ENCODE assay signal across 1 cellular context in the genomic region with DNA sequence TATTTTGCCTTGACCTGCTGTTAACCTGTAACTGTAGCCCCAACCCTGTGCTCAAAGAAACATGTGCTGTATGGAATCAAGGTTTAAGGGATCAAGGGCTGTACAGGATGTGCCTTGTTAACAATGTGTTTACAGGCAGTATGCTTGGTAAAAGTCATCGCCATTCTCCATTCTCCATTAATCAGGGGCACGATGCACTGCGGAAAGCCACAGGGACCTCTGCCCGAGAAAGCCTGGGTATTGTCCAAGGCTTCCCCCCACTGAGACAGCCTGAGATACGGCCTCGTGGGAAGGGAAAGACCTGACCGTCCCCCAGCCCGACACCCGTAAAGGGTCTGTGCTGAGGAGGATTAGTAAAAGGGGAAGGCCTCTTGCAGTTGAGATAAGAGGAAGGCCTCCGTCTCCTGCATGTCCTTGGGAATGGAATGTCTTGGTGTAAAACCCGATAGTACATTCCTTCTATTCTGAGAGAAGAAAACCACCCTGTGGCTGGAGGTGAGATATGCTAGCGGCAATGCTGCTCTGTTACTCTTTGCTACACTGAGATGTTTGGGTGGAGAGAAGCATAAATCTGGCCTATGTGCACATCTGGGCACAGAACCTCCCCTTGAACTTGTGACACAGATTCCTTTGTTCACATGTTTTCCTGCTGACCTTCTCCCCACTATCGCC.
TF ChIP-seq lines count a peak whose summit lies in the region.

No MANE protein-coding gene starts in this region.

TF ChIP-seq in K562, 482 proteins besides CTCF, POLR2A, EP300 and RAD21:
- TF ChIP-seq, protein P1, sequence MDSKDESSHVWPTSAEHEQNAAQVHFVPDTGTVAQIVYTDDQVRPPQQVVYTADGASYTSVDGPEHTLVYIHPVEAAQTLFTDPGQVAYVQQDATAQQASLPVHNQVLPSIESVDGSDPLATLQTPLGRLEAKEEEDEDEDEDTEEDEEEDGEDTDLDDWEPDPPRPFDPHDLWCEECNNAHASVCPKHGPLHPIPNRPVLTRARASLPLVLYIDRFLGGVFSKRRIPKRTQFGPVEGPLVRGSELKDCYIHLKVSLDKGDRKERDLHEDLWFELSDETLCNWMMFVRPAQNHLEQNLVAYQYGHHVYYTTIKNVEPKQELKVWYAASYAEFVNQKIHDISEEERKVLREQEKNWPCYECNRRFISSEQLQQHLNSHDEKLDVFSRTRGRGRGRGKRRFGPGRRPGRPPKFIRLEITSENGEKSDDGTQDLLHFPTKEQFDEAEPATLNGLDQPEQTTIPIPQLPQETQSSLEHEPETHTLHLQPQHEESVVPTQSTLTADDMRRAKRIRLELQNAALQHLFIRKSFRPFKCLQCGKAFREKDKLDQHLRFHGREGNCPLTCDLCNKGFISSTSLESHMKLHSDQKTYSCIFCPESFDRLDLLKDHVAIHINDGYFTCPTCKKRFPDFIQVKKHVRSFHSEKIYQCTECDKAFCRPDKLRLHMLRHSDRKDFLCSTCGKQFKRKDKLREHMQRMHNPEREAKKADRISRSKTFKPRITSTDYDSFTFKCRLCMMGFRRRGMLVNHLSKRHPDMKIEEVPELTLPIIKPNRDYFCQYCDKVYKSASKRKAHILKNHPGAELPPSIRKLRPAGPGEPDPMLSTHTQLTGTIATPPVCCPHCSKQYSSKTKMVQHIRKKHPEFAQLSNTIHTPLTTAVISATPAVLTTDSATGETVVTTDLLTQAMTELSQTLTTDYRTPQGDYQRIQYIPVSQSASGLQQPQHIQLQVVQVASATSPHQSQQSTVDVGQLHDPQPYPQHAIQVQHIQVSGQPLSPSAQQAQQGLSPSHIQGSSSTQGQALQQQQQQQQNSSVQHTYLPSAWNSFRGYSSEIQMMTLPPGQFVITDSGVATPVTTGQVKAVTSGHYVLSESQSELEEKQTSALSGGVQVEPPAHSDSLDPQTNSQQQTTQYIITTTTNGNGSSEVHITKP (IDR thresholded peaks at IDR 0.05; ENCODE audit: partially characterized antibody): peak; percentile 60
- TF ChIP-seq SMARCA4 (IDR thresholded peaks at IDR 0.05) (0 out of 2 replicates have a peak, but pooled peaks have one; percentile 37), PHF21A (IDR thresholded peaks at IDR 0.05; ENCODE audit: borderline replicate concordance, low read depth) (0 out of 2 replicates have a peak, but pooled peaks have one; percentile 37), CBFA2T3 (IDR thresholded peaks at IDR 0.05) (peak; percentile 76), GATA2 (CRISPR knock-in tag; IDR thresholded peaks at IDR 0.05) (peak; percentile 46; the same call in 1 of the 2 replicates), ETV5 (CRISPR knock-in tag; IDR thresholded peaks at IDR 0.05; ENCODE audit: low read depth) (peak; percentile 70; the same call in 1 of the 2 replicates), NCOR1 (IDR thresholded peaks at IDR 0.05) (peak; percentile 57), ESRRA (IDR thresholded peaks at IDR 0.05; ENCODE audit: borderline replicate concordance, low read depth) (peak; percentile 76; the same call in 1 of the 2 replicates), KDM1A (IDR thresholded peaks at IDR 0.05) (peak in 1 of 2 experiments; percentile 44; a peak in 1 of 4 replicates), SPI1 (IDR thresholded peaks at IDR 0.05; ENCODE audit: borderline replicate concordance, low read depth, low read length) (peak; percentile 81; the same call in 1 of the 2 replicates), CBFA2T2 (conservative IDR thresholded peaks at IDR 0.05) (peak; percentile 30), L3MBTL2 (IDR thresholded peaks at IDR 0.05) (peak; percentile 57; the same call in 1 of the 2 replicates), ATF7 (IDR thresholded peaks at IDR 0.05) (peak; percentile 20; the same call in 1 of the 2 replicates), TCF3 (CRISPR knock-in tag; IDR thresholded peaks at IDR 0.05) (peak; percentile 78), TAL1 (IDR thresholded peaks at IDR 0.05) (peak; percentile 32; the same call in 1 of the 2 replicates), MTA1 (IDR thresholded peaks at IDR 0.05; ENCODE audit: borderline replicate concordance) (0 out of 2 replicates have a peak, but pooled peaks have one; percentile 26), CTBP1 (IDR thresholded peaks at IDR 0.05; ENCODE audit: borderline replicate concordance) (peak; percentile 63; the same call in 1 of the 2 replicates), ZNF263 (CRISPR knock-in tag; IDR thresholded peaks at IDR 0.05; ENCODE audit: borderline replicate concordance) (0 out of 2 replicates have a peak, but pooled peaks have one; percentile 24), CXXC5 (CRISPR knock-in tag; IDR thresholded peaks at IDR 0.05) (peak; percentile 28; the same call in 1 of the 2 replicates), ZFX (CRISPR knock-in tag; IDR thresholded peaks at IDR 0.05) (peak; percentile 71), LEF1 (IDR thresholded peaks at IDR 0.05) (peak; percentile 25; the same call in 1 of the 2 replicates), KDM5B (IDR thresholded peaks at IDR 0.05; ENCODE audit: insufficient replicate concordance, low read depth, low read length) (peak; percentile 11), SMARCE1 (IDR thresholded peaks at IDR 0.05) (0 out of 2 replicates have a peak, but pooled peaks have one; percentile 31), RBBP5 (IDR thresholded peaks at IDR 0.05; ENCODE audit: borderline replicate concordance, insufficient read depth, low read length, poor library complexity, severe bottlenecking) (peak; percentile 21), MTA3 (IDR thresholded peaks at IDR 0.05; ENCODE audit: borderline replicate concordance) (peak; percentile 24; the same call in 1 of the 2 replicates), ARID1B (IDR thresholded peaks at IDR 0.05) (peak; percentile 57; the same call in 1 of the 2 replicates)
- TF ChIP-seq, protein P2, sequence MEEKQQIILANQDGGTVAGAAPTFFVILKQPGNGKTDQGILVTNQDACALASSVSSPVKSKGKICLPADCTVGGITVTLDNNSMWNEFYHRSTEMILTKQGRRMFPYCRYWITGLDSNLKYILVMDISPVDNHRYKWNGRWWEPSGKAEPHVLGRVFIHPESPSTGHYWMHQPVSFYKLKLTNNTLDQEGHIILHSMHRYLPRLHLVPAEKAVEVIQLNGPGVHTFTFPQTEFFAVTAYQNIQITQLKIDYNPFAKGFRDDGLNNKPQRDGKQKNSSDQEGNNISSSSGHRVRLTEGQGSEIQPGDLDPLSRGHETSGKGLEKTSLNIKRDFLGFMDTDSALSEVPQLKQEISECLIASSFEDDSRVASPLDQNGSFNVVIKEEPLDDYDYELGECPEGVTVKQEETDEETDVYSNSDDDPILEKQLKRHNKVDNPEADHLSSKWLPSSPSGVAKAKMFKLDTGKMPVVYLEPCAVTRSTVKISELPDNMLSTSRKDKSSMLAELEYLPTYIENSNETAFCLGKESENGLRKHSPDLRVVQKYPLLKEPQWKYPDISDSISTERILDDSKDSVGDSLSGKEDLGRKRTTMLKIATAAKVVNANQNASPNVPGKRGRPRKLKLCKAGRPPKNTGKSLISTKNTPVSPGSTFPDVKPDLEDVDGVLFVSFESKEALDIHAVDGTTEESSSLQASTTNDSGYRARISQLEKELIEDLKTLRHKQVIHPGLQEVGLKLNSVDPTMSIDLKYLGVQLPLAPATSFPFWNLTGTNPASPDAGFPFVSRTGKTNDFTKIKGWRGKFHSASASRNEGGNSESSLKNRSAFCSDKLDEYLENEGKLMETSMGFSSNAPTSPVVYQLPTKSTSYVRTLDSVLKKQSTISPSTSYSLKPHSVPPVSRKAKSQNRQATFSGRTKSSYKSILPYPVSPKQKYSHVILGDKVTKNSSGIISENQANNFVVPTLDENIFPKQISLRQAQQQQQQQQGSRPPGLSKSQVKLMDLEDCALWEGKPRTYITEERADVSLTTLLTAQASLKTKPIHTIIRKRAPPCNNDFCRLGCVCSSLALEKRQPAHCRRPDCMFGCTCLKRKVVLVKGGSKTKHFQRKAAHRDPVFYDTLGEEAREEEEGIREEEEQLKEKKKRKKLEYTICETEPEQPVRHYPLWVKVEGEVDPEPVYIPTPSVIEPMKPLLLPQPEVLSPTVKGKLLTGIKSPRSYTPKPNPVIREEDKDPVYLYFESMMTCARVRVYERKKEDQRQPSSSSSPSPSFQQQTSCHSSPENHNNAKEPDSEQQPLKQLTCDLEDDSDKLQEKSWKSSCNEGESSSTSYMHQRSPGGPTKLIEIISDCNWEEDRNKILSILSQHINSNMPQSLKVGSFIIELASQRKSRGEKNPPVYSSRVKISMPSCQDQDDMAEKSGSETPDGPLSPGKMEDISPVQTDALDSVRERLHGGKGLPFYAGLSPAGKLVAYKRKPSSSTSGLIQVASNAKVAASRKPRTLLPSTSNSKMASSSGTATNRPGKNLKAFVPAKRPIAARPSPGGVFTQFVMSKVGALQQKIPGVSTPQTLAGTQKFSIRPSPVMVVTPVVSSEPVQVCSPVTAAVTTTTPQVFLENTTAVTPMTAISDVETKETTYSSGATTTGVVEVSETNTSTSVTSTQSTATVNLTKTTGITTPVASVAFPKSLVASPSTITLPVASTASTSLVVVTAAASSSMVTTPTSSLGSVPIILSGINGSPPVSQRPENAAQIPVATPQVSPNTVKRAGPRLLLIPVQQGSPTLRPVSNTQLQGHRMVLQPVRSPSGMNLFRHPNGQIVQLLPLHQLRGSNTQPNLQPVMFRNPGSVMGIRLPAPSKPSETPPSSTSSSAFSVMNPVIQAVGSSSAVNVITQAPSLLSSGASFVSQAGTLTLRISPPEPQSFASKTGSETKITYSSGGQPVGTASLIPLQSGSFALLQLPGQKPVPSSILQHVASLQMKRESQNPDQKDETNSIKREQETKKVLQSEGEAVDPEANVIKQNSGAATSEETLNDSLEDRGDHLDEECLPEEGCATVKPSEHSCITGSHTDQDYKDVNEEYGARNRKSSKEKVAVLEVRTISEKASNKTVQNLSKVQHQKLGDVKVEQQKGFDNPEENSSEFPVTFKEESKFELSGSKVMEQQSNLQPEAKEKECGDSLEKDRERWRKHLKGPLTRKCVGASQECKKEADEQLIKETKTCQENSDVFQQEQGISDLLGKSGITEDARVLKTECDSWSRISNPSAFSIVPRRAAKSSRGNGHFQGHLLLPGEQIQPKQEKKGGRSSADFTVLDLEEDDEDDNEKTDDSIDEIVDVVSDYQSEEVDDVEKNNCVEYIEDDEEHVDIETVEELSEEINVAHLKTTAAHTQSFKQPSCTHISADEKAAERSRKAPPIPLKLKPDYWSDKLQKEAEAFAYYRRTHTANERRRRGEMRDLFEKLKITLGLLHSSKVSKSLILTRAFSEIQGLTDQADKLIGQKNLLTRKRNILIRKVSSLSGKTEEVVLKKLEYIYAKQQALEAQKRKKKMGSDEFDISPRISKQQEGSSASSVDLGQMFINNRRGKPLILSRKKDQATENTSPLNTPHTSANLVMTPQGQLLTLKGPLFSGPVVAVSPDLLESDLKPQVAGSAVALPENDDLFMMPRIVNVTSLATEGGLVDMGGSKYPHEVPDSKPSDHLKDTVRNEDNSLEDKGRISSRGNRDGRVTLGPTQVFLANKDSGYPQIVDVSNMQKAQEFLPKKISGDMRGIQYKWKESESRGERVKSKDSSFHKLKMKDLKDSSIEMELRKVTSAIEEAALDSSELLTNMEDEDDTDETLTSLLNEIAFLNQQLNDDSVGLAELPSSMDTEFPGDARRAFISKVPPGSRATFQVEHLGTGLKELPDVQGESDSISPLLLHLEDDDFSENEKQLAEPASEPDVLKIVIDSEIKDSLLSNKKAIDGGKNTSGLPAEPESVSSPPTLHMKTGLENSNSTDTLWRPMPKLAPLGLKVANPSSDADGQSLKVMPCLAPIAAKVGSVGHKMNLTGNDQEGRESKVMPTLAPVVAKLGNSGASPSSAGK (IDR thresholded peaks at IDR 0.05): peak; percentile 34
- TF ChIP-seq, protein P3, sequence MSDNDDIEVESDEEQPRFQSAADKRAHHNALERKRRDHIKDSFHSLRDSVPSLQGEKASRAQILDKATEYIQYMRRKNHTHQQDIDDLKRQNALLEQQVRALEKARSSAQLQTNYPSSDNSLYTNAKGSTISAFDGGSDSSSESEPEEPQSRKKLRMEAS (CRISPR knock-in tag; IDR thresholded peaks at IDR 0.05): peak; percentile 11; the same call in 1 of the 2 replicates
